In the genomic region with DNA sequence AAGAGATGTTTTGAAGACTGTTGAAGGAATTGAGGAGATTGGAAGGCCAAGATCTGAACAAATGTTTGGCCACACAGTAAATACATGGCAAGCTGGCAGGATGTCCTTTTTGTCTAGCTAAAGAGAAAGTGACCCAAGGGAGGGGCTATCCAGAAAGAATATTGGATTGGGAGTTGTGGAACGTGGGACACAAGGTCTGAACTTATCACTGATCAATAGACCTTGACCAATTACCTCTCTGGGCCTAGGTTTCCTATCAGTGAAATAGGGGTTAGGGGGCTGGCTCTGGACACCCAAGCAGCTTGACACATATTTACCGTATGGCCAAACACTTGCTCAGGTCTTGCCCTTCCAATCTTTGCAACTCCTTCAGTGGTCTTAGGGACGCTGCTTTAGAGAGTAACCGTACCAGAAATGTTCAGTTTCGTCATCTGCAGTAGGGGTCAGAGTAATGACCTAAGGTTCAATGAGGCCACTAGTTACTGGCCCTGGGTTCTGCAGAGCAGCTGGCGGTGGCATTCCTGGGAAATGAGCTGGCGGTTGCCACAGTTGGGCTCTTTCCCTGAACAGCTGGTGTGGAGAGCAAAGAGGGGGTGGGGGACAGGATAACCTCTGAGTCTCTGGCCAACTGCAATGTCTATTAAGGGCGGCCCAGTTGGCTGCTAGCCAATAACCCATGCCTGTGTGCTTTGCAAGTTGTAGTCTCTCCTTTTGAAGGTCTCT, we compare ENCODE assay signal across 10 cellular contexts. TPM values are rescaled to one million over a fixed set of nuclear protein-coding genes. Genes with fewer than 3 reads are reported as not detected.
DNase-seq lines count a peak whose midpoint lies in the region; ATAC-seq and TF ChIP-seq lines count a peak whose summit lies in the region.
"Had no signal": no experiment of that assay in that cellular context is flagged by ENCODE, and none has a peak within 500 bp of the region (broad histone marks: within the 10 kb centered on the region; RNA-seq: fewer than 3 reads in every experiment).

No MANE protein-coding gene starts in this region.

- TF ChIP-seq CTCF in breast epithelium (IDR thresholded peaks at IDR 0.05) = no peak
- no peak for TF ChIP-seq CTCF in lower lobe of right lung (IDR thresholded peaks at IDR 0.05)
- TF ChIP-seq CTCF in gastroesophageal sphincter (IDR thresholded peaks at IDR 0.05) = no peak

- DNase-seq in AG20443 (ENCODE audit: low spot score) = peak; percentile 77
- DNase-seq in NCI-H2029 (lab: John Stamatoyannopoulos, UW) = peak; percentile 87
- no peak for DNase-seq in breast epithelium (ENCODE audit: low spot score in 2 of 2)
- DNase-seq in lower lobe of right lung = peak; percentile 60
- DNase-seq in GDM1 (lab: John Stamatoyannopoulos, UW) = no peak
- DNase-seq in putamen (ENCODE audit: low spot score) = no peak
- DNase-seq: DND-41; effector CD4-positive, alpha-beta T cell had no signal

- H3K9me3 ChIP-seq in breast epithelium (no peaks in the 10 kb centered on the region), lower lobe of right lung (no peaks in the 10 kb centered on the region), gastroesophageal sphincter (no peaks in the 10 kb centered on the region)

- H3K36me3 ChIP-seq in breast epithelium = no peaks in the 10 kb centered on the region
- no peaks in the 10 kb centered on the region for H3K36me3 ChIP-seq in lower lobe of right lung
- no peaks in the 10 kb centered on the region for H3K36me3 ChIP-seq in gastroesophageal sphincter

- H3K4me1 ChIP-seq in breast epithelium (no peaks in the 10 kb centered on the region), lower lobe of right lung (peaks cover 22% of the 10 kb centered on the region), gastroesophageal sphincter (peaks cover 2 to 36% (median 10%) of the 10 kb centered on the region in 3 donors)

- peak; percentile 73 to 78 for ATAC-seq in lower lobe of right lung
- no peak for ATAC-seq in gastroesophageal sphincter
- ATAC-seq in GM21619 (IDR thresholded peaks at IDR 0.05; ENCODE audit: unreplicated experiment) = no peak

- intact Hi-C loops in breast epithelium (cut with DNase I; ENCODE audit: low total_unique reads) = no loop called here
- intact Hi-C loops in lower lobe of right lung (cut with DNase I) = no loop called here

- H3K27me3 ChIP-seq in breast epithelium = no peaks in the 10 kb centered on the region
- H3K27me3 ChIP-seq in lower lobe of right lung (ENCODE audit: low read depth) = no peaks in the 10 kb centered on the region
- H3K27me3 ChIP-seq in gastroesophageal sphincter = no peaks in the 10 kb centered on the region

- 62 to 68% methylated on average over 4 to 6 of the region's 8 CpGs for WGBS in gastroesophageal sphincter (ENCODE audit: low coverage in 1 of 2), 2 donors

- no peak for TF ChIP-seq EP300 in gastroesophageal sphincter (IDR thresholded peaks at IDR 0.05)

- TF ChIP-seq POLR2A in breast epithelium (IDR thresholded peaks at IDR 0.05) (no peak), gastroesophageal sphincter (IDR thresholded peaks at IDR 0.05) (no peak)

- H3K4me3 ChIP-seq in breast epithelium (no peak overlapping the region), lower lobe of right lung (no peak overlapping the region), gastroesophageal sphincter (no peak overlapping the region)

- H3K27ac ChIP-seq in breast epithelium = peak overlapping the region; percentile 29 to 75
- no peak overlapping the region for H3K27ac ChIP-seq in lower lobe of right lung
- H3K27ac ChIP-seq in gastroesophageal sphincter = peak overlapping the region in 1 of 4 donors; percentile 51

RNA-seq across cellular contexts. Expression of a gene that starts 48.9 kb away (rescaled TPM):
- total RNA-seq in breast epithelium (100 to 1,000 TPM; 383 to 747 (median 494) TPM), lower lobe of right lung (469 TPM), gastroesophageal sphincter (1,000 to 10,000 TPM in 1 of 4 donors, 100 to 1,000 TPM in 3; 842 to 1,190 (median 952) TPM)

Comparison
In these comparisons a context has a peak if more than half of its experiments do, and no peak if none do; other contexts are left out.
1. DNase-seq: peak in AG20443 (single experiment), NCI-H2029 (single experiment) and lower lobe of right lung (single experiment); none in breast epithelium (0 of 2), GDM1 (single experiment) and putamen (single experiment).
2. ATAC-seq: peak in lower lobe of right lung (2 of 2); none in gastroesophageal sphincter (single experiment) and GM21619 (single experiment).